In the genomic region with DNA sequence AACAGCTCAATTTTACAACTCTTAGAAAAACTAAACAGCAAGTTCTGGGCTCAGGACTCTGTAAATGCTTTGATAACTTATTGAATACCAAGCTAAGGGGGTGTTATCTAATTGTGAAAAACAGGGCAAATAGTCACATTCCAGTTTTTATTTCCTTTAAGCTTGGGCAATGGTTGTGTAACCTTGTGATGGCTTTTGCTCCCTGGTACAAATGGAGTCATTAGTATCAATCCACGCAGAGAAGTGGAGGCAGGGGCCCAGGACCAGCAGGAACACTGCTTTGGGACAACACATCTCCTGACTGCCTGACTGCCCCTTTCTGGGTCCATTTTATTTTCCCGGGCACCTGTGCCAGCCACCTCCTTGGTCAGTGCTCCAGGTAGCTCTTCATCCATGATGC, we compare ENCODE assay signal across 2 cellular contexts.
TF ChIP-seq lines count a peak whose summit lies in the region.

No MANE protein-coding gene starts in this region.

TF ChIP-seq in liver, 16 proteins besides CTCF, POLR2A, EP300 and RAD21 (continued from another document):
- peak in 1 of 2 donors; percentile 38 for TF ChIP-seq EGR1 (IDR thresholded peaks at IDR 0.05; ENCODE audit: low read depth in 2 of 2)
- TF ChIP-seq, protein P1, sequence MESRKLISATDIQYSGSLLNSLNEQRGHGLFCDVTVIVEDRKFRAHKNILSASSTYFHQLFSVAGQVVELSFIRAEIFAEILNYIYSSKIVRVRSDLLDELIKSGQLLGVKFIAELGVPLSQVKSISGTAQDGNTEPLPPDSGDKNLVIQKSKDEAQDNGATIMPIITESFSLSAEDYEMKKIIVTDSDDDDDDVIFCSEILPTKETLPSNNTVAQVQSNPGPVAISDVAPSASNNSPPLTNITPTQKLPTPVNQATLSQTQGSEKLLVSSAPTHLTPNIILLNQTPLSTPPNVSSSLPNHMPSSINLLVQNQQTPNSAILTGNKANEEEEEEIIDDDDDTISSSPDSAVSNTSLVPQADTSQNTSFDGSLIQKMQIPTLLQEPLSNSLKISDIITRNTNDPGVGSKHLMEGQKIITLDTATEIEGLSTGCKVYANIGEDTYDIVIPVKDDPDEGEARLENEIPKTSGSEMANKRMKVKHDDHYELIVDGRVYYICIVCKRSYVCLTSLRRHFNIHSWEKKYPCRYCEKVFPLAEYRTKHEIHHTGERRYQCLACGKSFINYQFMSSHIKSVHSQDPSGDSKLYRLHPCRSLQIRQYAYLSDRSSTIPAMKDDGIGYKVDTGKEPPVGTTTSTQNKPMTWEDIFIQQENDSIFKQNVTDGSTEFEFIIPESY (IDR thresholded peaks at IDR 0.05): no peak
- TF ChIP-seq JUND (IDR thresholded peaks at IDR 0.05): peak in 1 of 2 donors; percentile 82
- no peak for TF ChIP-seq FOXA2 (IDR thresholded peaks at IDR 0.05)
- TF ChIP-seq SP1 (IDR thresholded peaks at IDR 0.05): peak; percentile 70
- peak; percentile 78 for TF ChIP-seq YY1 (IDR thresholded peaks at IDR 0.05)
- no peak for TF ChIP-seq NR2F2 (IDR thresholded peaks at IDR 0.05)
- TF ChIP-seq HNF4G (IDR thresholded peaks at IDR 0.05): peak; percentile 69
- TF ChIP-seq TAF1 (conservative IDR thresholded peaks at IDR 0.05): no peak
- TF ChIP-seq, protein P2, sequence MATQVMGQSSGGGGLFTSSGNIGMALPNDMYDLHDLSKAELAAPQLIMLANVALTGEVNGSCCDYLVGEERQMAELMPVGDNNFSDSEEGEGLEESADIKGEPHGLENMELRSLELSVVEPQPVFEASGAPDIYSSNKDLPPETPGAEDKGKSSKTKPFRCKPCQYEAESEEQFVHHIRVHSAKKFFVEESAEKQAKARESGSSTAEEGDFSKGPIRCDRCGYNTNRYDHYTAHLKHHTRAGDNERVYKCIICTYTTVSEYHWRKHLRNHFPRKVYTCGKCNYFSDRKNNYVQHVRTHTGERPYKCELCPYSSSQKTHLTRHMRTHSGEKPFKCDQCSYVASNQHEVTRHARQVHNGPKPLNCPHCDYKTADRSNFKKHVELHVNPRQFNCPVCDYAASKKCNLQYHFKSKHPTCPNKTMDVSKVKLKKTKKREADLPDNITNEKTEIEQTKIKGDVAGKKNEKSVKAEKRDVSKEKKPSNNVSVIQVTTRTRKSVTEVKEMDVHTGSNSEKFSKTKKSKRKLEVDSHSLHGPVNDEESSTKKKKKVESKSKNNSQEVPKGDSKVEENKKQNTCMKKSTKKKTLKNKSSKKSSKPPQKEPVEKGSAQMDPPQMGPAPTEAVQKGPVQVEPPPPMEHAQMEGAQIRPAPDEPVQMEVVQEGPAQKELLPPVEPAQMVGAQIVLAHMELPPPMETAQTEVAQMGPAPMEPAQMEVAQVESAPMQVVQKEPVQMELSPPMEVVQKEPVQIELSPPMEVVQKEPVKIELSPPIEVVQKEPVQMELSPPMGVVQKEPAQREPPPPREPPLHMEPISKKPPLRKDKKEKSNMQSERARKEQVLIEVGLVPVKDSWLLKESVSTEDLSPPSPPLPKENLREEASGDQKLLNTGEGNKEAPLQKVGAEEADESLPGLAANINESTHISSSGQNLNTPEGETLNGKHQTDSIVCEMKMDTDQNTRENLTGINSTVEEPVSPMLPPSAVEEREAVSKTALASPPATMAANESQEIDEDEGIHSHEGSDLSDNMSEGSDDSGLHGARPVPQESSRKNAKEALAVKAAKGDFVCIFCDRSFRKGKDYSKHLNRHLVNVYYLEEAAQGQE (IDR thresholded peaks at IDR 0.05): peak; percentile 44
- TF ChIP-seq, protein P3, sequence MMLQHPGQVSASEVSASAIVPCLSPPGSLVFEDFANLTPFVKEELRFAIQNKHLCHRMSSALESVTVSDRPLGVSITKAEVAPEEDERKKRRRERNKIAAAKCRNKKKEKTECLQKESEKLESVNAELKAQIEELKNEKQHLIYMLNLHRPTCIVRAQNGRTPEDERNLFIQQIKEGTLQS (IDR thresholded peaks at IDR 0.05): peak; percentile 66
- TF ChIP-seq FOXA1 (IDR thresholded peaks at IDR 0.05): peak; percentile 28
- TF ChIP-seq GABPA (IDR thresholded peaks at IDR 0.05 in 1 of 2, conservative IDR thresholded peaks at IDR 0.05 in 1 of 2): no peak

TF ChIP-seq in HepG2, 621 proteins besides CTCF, POLR2A, EP300 and RAD21:
- TF ChIP-seq, protein P4, sequence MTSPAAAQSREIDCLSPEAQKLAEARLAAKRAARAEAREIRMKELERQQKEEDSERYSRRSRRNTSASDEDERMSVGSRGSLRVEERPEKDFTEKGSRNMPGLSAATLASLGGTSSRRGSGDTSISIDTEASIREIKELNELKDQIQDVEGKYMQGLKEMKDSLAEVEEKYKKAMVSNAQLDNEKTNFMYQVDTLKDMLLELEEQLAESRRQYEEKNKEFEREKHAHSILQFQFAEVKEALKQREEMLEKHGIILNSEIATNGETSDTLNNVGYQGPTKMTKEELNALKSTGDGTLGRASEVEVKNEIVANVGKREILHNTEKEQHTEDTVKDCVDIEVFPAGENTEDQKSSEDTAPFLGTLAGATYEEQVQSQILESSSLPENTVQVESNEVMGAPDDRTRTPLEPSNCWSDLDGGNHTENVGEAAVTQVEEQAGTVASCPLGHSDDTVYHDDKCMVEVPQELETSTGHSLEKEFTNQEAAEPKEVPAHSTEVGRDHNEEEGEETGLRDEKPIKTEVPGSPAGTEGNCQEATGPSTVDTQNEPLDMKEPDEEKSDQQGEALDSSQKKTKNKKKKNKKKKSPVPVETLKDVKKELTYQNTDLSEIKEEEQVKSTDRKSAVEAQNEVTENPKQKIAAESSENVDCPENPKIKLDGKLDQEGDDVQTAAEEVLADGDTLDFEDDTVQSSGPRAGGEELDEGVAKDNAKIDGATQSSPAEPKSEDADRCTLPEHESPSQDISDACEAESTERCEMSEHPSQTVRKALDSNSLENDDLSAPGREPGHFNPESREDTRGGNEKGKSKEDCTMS (CRISPR knock-in tag; conservative IDR thresholded peaks at IDR 0.05): no peak
- TF ChIP-seq HOXA3 (CRISPR knock-in tag; IDR thresholded peaks at IDR 0.05) (no peak), ELF4 (CRISPR knock-in tag; IDR thresholded peaks at IDR 0.05; ENCODE audit: borderline replicate concordance) (no peak), PLRG1 (conservative IDR thresholded peaks at IDR 0.05) (no peak), KLF15 (CRISPR knock-in tag; IDR thresholded peaks at IDR 0.05; ENCODE audit: borderline replicate concordance) (no peak), ZNF766 (CRISPR knock-in tag; IDR thresholded peaks at IDR 0.05; ENCODE audit: borderline replicate concordance) (no peak)
- TF ChIP-seq, protein P5, sequence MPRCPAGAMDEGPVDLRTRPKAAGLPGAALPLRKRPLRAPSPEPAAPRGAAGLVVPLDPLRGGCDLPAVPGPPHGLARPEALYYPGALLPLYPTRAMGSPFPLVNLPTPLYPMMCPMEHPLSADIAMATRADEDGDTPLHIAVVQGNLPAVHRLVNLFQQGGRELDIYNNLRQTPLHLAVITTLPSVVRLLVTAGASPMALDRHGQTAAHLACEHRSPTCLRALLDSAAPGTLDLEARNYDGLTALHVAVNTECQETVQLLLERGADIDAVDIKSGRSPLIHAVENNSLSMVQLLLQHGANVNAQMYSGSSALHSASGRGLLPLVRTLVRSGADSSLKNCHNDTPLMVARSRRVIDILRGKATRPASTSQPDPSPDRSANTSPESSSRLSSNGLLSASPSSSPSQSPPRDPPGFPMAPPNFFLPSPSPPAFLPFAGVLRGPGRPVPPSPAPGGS (CRISPR knock-in tag; IDR thresholded peaks at IDR 0.05): no peak
- TF ChIP-seq, protein P6, sequence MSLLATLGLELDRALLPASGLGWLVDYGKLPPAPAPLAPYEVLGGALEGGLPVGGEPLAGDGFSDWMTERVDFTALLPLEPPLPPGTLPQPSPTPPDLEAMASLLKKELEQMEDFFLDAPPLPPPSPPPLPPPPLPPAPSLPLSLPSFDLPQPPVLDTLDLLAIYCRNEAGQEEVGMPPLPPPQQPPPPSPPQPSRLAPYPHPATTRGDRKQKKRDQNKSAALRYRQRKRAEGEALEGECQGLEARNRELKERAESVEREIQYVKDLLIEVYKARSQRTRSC (CRISPR knock-in tag; IDR thresholded peaks at IDR 0.05; ENCODE audit: low read depth): no peak
